ENCODE assay signal across 18 cellular contexts in genomic region chrX:38583185-38583584, GRCh38. TPM values are rescaled to one million over a fixed set of nuclear protein-coding genes. Genes with fewer than 3 reads are reported as not detected.
DNase-seq lines count a peak whose midpoint lies in the region; ATAC-seq, FAIRE-seq and TF ChIP-seq lines count a peak whose summit lies in the region.
"Had no signal": no experiment of that assay in that cellular context is flagged by ENCODE, and none has a peak within 500 bp of the region (broad histone marks: within the 10 kb centered on the region; RNA-seq: fewer than 3 reads in every experiment).

No MANE protein-coding gene starts in this region.

- DNase-seq in colonic mucosa: no peak
- no peak for DNase-seq in mucosa of descending colon
- DNase-seq in small intestine: peak; percentile 65
- DNase-seq in activated CD4-positive, alpha-beta T cell treated with anti-CD3 and anti-CD28 coated beads for 4 hours: no peak
- DNase-seq: C1 segment of cervical spinal cord; Caco-2; CD4-positive, alpha-beta memory T cell; DMS153; DND-41; H9 had no signal

- H3K9me3 ChIP-seq in colonic mucosa (no peaks in the 10 kb centered on the region), mucosa of descending colon (no peaks in the 10 kb centered on the region), small intestine (ENCODE audit: control insufficient read depth, low read depth) (no peaks in the 10 kb centered on the region)
- H3K9me3 ChIP-seq: Caco-2 had no signal

- H3K27ac ChIP-seq in colonic mucosa (peak overlapping the region; percentile 43), small intestine (ENCODE audit: low read depth in 1 of 2, low read length in 1 of 2) (peak overlapping the region in 1 of 2 donors; percentile 41)

- FAIRE-seq in small intestine (lab: Jason Lieb, UNC): no peak
- FAIRE-seq: G401.6, GM12878 had no signal

- H3K27me3 ChIP-seq in colonic mucosa (no peaks in the 10 kb centered on the region), small intestine (ENCODE audit: control insufficient read depth in 2 of 2, insufficient read depth in 2 of 2, low read length in 2 of 2) (no peaks in the 10 kb centered on the region)

- peaks cover 5% of the 10 kb centered on the region for H3K4me1 ChIP-seq in colonic mucosa
- H3K4me1 ChIP-seq in mucosa of descending colon (ENCODE audit: low read depth): peaks cover 3% of the 10 kb centered on the region
- H3K4me1 ChIP-seq in small intestine (ENCODE audit: control insufficient read depth in 2 of 2, insufficient read depth in 1 of 2, low read depth in 1 of 2, low read length in 1 of 2): no peaks in the 10 kb centered on the region
- H3K4me1 ChIP-seq: Caco-2 had no signal

- 25 to 66% (median 55%) methylated on average over 5 of the region's 5 CpGs for WGBS in small intestine, 3 donors

- TF ChIP-seq CTCF in colonic mucosa (IDR thresholded peaks at IDR 0.05) (no peak), mucosa of descending colon (IDR thresholded peaks at IDR 0.05) (no peak)

- intact Hi-C loops in colonic mucosa (cut with DNase I): no loop called here
- intact Hi-C loops in mucosa of descending colon (cut with DNase I, micrococcal nuclease): no loop called here

- ATAC-seq in mucosa of descending colon (peak; percentile 70), HG02610 (IDR thresholded peaks at IDR 0.05; ENCODE audit: unreplicated experiment) (no peak), GM18517 (IDR thresholded peaks at IDR 0.05; ENCODE audit: unreplicated experiment) (no peak)
- ATAC-seq: GM12878, GM23338, HCT116 had no signal

- no peak overlapping the region for H3K4me3 ChIP-seq in colonic mucosa
- no peak overlapping the region for H3K4me3 ChIP-seq in mucosa of descending colon
- no peak overlapping the region for H3K4me3 ChIP-seq in small intestine (ENCODE audit: low read depth in 1 of 2, low read length in 2 of 2)
- H3K4me3 ChIP-seq: GM12878, GM23338 had no signal

- H3K9ac ChIP-seq in colonic mucosa (ENCODE audit: low read depth in 2 of 2, low read length in 2 of 2): no peak overlapping the region

- H3K36me3 ChIP-seq in colonic mucosa: no peaks in the 10 kb centered on the region
- no peaks in the 10 kb centered on the region for H3K36me3 ChIP-seq in mucosa of descending colon (ENCODE audit: low read depth)
- no peaks in the 10 kb centered on the region for H3K36me3 ChIP-seq in small intestine (ENCODE audit: control insufficient read depth in 2 of 2, insufficient read depth in 2 of 2, low read length in 2 of 2)

RNA-seq across cellular contexts. Expression of gene TSPAN7, which starts 21.8 kb away (rescaled TPM):
- total RNA-seq in colonic mucosa (10 to 100 TPM; 66.1 to 91.5 TPM), mucosa of descending colon (100 to 1,000 TPM in 2 of 3 donors, 10 to 100 TPM in 1; 61.4 to 138 (median 104) TPM)
- 10 to 100 TPM in 1 of 3 donors, 1 to 10 TPM in 2; 6.9 to 70.5 (median 9.2) TPM for polyA plus RNA-seq in small intestine
- total RNA-seq: A172, GM12878 had no signal
- polyA plus RNA-seq: BJ had no signal
